In genomic region chrX:8548446-8548845, GRCh38 we compare ENCODE assay signal across 17 cellular contexts.
DNase-seq lines count a peak whose midpoint lies in the region.
"Had no signal": no experiment of that assay in that cellular context is flagged by ENCODE, and none has a peak within 500 bp of the region (broad histone marks: within the 10 kb centered on the region; RNA-seq: fewer than 3 reads in every experiment).

No MANE protein-coding gene starts in this region.

- peak; percentile 14 for DNase-seq in amniotic epithelial cell (ENCODE audit: low read depth)
- DNase-seq in astrocyte of the hippocampus (ENCODE audit: low read depth, low spot score): peak; percentile 5
- DNase-seq in epithelial cell of prostate (ENCODE audit: low read depth, low spot score): peak; percentile 0
- DNase-seq in OCI-M1 (lab: John Stamatoyannopoulos, UW): no peak
- no peak for DNase-seq in NCI-H187 (lab: John Stamatoyannopoulos, UW)
- DNase-seq in activated CD4-positive, CD25-positive, alpha-beta regulatory T cell treated with anti-CD3 and anti-CD28 coated beads, Interleukin-2, amount 50 U/mL, for 72 hours: no peak
- DNase-seq: 8988T; ACHN; C1 segment of cervical spinal cord; Calu3; CD4-positive, alpha-beta memory T cell; COR-L47; DMS53; DMS79 treated with DMSO at 0.1 percent for 48 hours; GF-D8; H9 had no signal

- H3K27ac ChIP-seq in epithelial cell of prostate: no peak overlapping the region
- H3K27ac ChIP-seq: A549 had no signal

Comparison
In these comparisons a context has a peak if more than half of its experiments do, and no peak if none do; other contexts are left out.
1. DNase-seq: peak in amniotic epithelial cell (single experiment), astrocyte of the hippocampus (single experiment) and epithelial cell of prostate (single experiment); none in OCI-M1 (single experiment), NCI-H187 (0 of 2) and activated CD4-positive, CD25-positive, alpha-beta regulatory T cell treated with anti-CD3 and anti-CD28 coated beads, Interleukin-2, amount 50 U/mL, for 72 hours (single experiment).